Comparison of ENCODE assay signal across 9 cellular contexts in genomic region chr15:89119489-89120478, GRCh38.
DNase-seq lines count a peak whose midpoint lies in the region; TF ChIP-seq lines count a peak whose summit lies in the region.
"Had no signal": no experiment of that assay in that cellular context is flagged by ENCODE, and none has a peak within 500 bp of the region (broad histone marks: within the 10 kb centered on the region; RNA-seq: fewer than 3 reads in every experiment).

No MANE protein-coding gene starts in this region.

- peaks cover 16% of the 10 kb centered on the region; the same call in 1 of the 2 replicates for H3K79me2 ChIP-seq in KMS-11 (ENCODE audit: insufficient read depth, low read depth)

- peak overlapping the region; percentile 88 for H3K4me2 ChIP-seq in KMS-11

- H3K9me3 ChIP-seq in duodenal mucosa (ENCODE audit: control insufficient read depth in 1 of 2, low read length in 2 of 2), result no peaks in the 10 kb centered on the region
- no peaks in the 10 kb centered on the region for H3K9me3 ChIP-seq in mucosa of rectum (ENCODE audit: control insufficient read depth in 2 of 2, low read length in 2 of 2)

- H3K4me3 ChIP-seq in KMS-11 (IDR thresholded peaks at IDR 0.05; ENCODE audit: insufficient read depth, low read depth, low read length) (no peak overlapping the region), duodenal mucosa (ENCODE audit: low read depth in 1 of 2, low read length in 2 of 2) (no peak overlapping the region), mucosa of rectum (ENCODE audit: low read length in 2 of 2) (no peak overlapping the region)

- H2AFZ ChIP-seq in KMS-11 (ENCODE audit: low read depth), result no peak overlapping the region

- no peaks in the 10 kb centered on the region for H3K27me3 ChIP-seq in KMS-11 (ENCODE audit: insufficient read depth, low read depth)
- H3K27me3 ChIP-seq in duodenal mucosa (ENCODE audit: control insufficient read depth in 1 of 2, insufficient read depth in 2 of 2, low read length in 2 of 2), result no peaks in the 10 kb centered on the region
- H3K27me3 ChIP-seq in mucosa of rectum (ENCODE audit: control insufficient read depth in 2 of 2, insufficient read depth in 2 of 2, low read length in 2 of 2), result no peaks in the 10 kb centered on the region

- DNase-seq in ACHN (peak; percentile 19), NOMO-1 (lab: John Stamatoyannopoulos, UW; ENCODE audit: unreplicated experiment in 2 of 2) (no peak), substantia nigra (lab: John Stamatoyannopoulos, UW) (no peak), NCI-H2107 treated with DMSO at 0.1 percent for 48 hours (lab: John Stamatoyannopoulos, UW; ENCODE audit: unreplicated experiment) (no peak), activated gamma-delta T cell treated with Interleukin-2 at 50 U/mL for 16 hours (no peak)
- DNase-seq: naive thymus-derived CD8-positive, alpha-beta T cell had no signal

- H3K36me3 ChIP-seq in KMS-11 (ENCODE audit: insufficient read depth), result no peaks in the 10 kb centered on the region; the same call in 1 of the 2 replicates
- H3K36me3 ChIP-seq in duodenal mucosa (ENCODE audit: control insufficient read depth in 1 of 2, insufficient read depth in 2 of 2, low read length in 2 of 2), result peaks cover 38 to 47% of the 10 kb centered on the region in 2 donors
- H3K36me3 ChIP-seq in mucosa of rectum (ENCODE audit: control insufficient read depth in 2 of 2, insufficient read depth in 2 of 2, low read length in 2 of 2), result peaks cover 14 to 33% of the 10 kb centered on the region in 2 donors

- no peak overlapping the region for H3K9ac ChIP-seq in KMS-11
- H3K9ac ChIP-seq in duodenal mucosa (ENCODE audit: low read depth in 1 of 2, low read length in 2 of 2), result peak overlapping the region; percentile 9 to 28
- peak overlapping the region; percentile 35 to 52 for H3K9ac ChIP-seq in mucosa of rectum (ENCODE audit: low read depth in 1 of 2, low read length in 2 of 2)

- peak overlapping the region; percentile 95; the same call in 1 of the 2 replicates for H3K27ac ChIP-seq in KMS-11
- peak overlapping the region; percentile 50 for H3K27ac ChIP-seq in duodenal mucosa (ENCODE audit: low read depth, low read length)
- H3K27ac ChIP-seq in mucosa of rectum (ENCODE audit: low read depth in 2 of 2, low read length in 2 of 2), result peak overlapping the region; percentile 76 to 91
- no peak overlapping the region for H3K27ac ChIP-seq in substantia nigra (ENCODE audit: low read depth, low read length, poor library complexity, severe bottlenecking)

- H3K4me1 ChIP-seq in KMS-11 (ENCODE audit: low read depth, poor library complexity, severe bottlenecking) (peaks cover 98% of the 10 kb centered on the region), duodenal mucosa (ENCODE audit: control insufficient read depth in 1 of 2, insufficient read depth in 2 of 2, low read length in 2 of 2) (peaks cover 48 to 61% of the 10 kb centered on the region in 2 donors), mucosa of rectum (ENCODE audit: control insufficient read depth in 2 of 2, insufficient read depth in 2 of 2, low read length in 2 of 2) (peaks cover 42 to 58% of the 10 kb centered on the region in 2 donors)

- H4K20me1 ChIP-seq in KMS-11 (ENCODE audit: insufficient read depth), result no peaks in the 10 kb centered on the region

- in situ Hi-C loops in ACHN (cut with HindIII; ENCODE audit: low pct_ligation_motif_present, low pct_unique_long_range_greater_than_20kb, low sequenced_read_pairs), result no loop called here

- TF ChIP-seq CTCF in KMS-11 (conservative IDR thresholded peaks at IDR 0.05; ENCODE audit: low read depth, low read length), result no peak
